Comparison of ENCODE assay signal across 20 cellular contexts in genomic region chr2:130243359-130243758, GRCh38. TPM values are rescaled to one million over a fixed set of nuclear protein-coding genes. Genes with fewer than 3 reads are reported as not detected.
DNase-seq lines count a peak whose midpoint lies in the region; ATAC-seq, FAIRE-seq and TF ChIP-seq lines count a peak whose summit lies in the region.
"Had no signal": no experiment of that assay in that cellular context is flagged by ENCODE, and none has a peak within 500 bp of the region (broad histone marks: within the 10 kb centered on the region; RNA-seq: fewer than 3 reads in every experiment).

No MANE protein-coding gene starts in this region.

- FAIRE-seq in HepG2 (lab: Jason Lieb, UNC) = no peak
- no peak for FAIRE-seq in K562 (lab: Jason Lieb, UNC)
- peak; percentile 8 for FAIRE-seq in kidney (lab: Jason Lieb, UNC)
- FAIRE-seq: A549, GM12892 had no signal

- no peaks in the 10 kb centered on the region for H3K9me1 ChIP-seq in K562 (ENCODE audit: control insufficient read depth, insufficient read depth, low read length)

- ATAC-seq in HepG2 (no peak), right lobe of liver (no peak), K562 (no peak), HG02981 (IDR thresholded peaks at IDR 0.05; ENCODE audit: unreplicated experiment) (no peak)
- ATAC-seq: A549, HCT116 had no signal

- peaks cover 8% of the 10 kb centered on the region; the same call in 1 of the 2 replicates for H3K4me1 ChIP-seq in HepG2 (ENCODE audit: insufficient read depth, low read length)
- no peaks in the 10 kb centered on the region for H3K4me1 ChIP-seq in right lobe of liver
- no peaks in the 10 kb centered on the region for H3K4me1 ChIP-seq in K562 (replicated peaks in 1 of 2; ENCODE audit: control insufficient read depth in 2 of 2, insufficient read depth in 2 of 2, low read length in 2 of 2)
- no peaks in the 10 kb centered on the region for H3K4me1 ChIP-seq in kidney (ENCODE audit: control insufficient read depth in 1 of 2, insufficient read depth in 1 of 2, low read depth in 1 of 2, low read length in 2 of 2)

- CTCF ChIA-PET in HepG2 (lab: Yijun Ruan, JAX; ENCODE audit: low intra/inter-chr PET ratio, low total read pairs) = no interaction called here
- CTCF ChIA-PET in K562 (lab: Yijun Ruan, JAX; ENCODE audit: low intra/inter-chr PET ratio) = no interaction called here

- no peak for TF ChIP-seq POLR2A in HepG2 (IDR thresholded peaks at IDR 0.05; ENCODE audit: insufficient read depth in 1 of 2, low read depth in 2 of 2, low read length in 2 of 2)
- no peak for TF ChIP-seq POLR2A in right lobe of liver (IDR thresholded peaks at IDR 0.05)
- no peak for TF ChIP-seq POLR2A in K562 (conservative IDR thresholded peaks at IDR 0.05)

- BruUV-seq in HepG2 (replicated peaks; lab: Mats Ljungman, UMichigan) (no TSS peak), K562 (replicated peaks; lab: Mats Ljungman, UMichigan) (no TSS peak)

- POLR2A ChIA-PET in HepG2 (lab: Yijun Ruan, JAX) = no interaction called here
- POLR2A ChIA-PET in K562 (lab: Yijun Ruan, JAX) = interaction anchor here (0.6 to 1.1 kb wide), 2 partner anchors 8 to 700 kb away, joined by 3 read pairs; no protein-coding TSS in a partner anchor

- H3K9me3 ChIP-seq in HepG2 (ENCODE audit: low read length) = no peaks in the 10 kb centered on the region
- no peaks in the 10 kb centered on the region for H3K9me3 ChIP-seq in right lobe of liver
- H3K9me3 ChIP-seq in K562 (replicated peaks; ENCODE audit: control insufficient read depth, insufficient read depth, low read depth, low read length) = no peaks in the 10 kb centered on the region
- no peaks in the 10 kb centered on the region for H3K9me3 ChIP-seq in kidney (ENCODE audit: control insufficient read depth in 1 of 2, low read length in 2 of 2)
- H3K9me3 ChIP-seq: A549 had no signal

- no peak overlapping the region for H3K9ac ChIP-seq in HepG2 (ENCODE audit: insufficient read depth, low read depth, low read length)
- H3K9ac ChIP-seq in K562 (ENCODE audit: insufficient read depth in 1 of 2, low read depth in 2 of 2, low read length in 2 of 2) = no peak overlapping the region
- no peak overlapping the region for H3K9ac ChIP-seq in kidney (ENCODE audit: low read length in 2 of 2)

- in situ Hi-C loops in HepG2 (cut with HindIII; ENCODE audit: extremely low pct_ligation_motif_present, low pct_unique_long_range_greater_than_20kb) = no loop called here
- in situ Hi-C loops in K562 (cut with MboI) = no loop called here

- WGBS in HepG2 (ENCODE audit: low lambda C conversion rate) = 44% methylated on average over 2 of the region's 2 CpGs
- WGBS in right lobe of liver (ENCODE audit: insufficient coverage, low coverage, low lambda C conversion rate, missing lambda C conversion rate) = 68% methylated on average over 2 of the region's 2 CpGs
- WGBS in K562 (ENCODE audit: insufficient coverage, low coverage, missing lambda C conversion rate) = 7% methylated on average over 2 of the region's 2 CpGs

- intact Hi-C loops in HepG2 (cut with micrococcal nuclease; ENCODE audit: unreplicated experiment) (no loop called here), right lobe of liver (cut with DNase I) (no loop called here), K562 (cut with micrococcal nuclease) (no loop called here), kidney (cut with DNase I) (no loop called here)

- H4K20me1 ChIP-seq in HepG2 (ENCODE audit: insufficient read depth, low read length) = no peaks in the 10 kb centered on the region
- H4K20me1 ChIP-seq in K562 (replicated peaks; ENCODE audit: control insufficient read depth, insufficient read depth, low read length) = no peaks in the 10 kb centered on the region

- H3K79me2 ChIP-seq in HepG2 (ENCODE audit: insufficient read depth, low read length) = no peaks in the 10 kb centered on the region
- no peaks in the 10 kb centered on the region for H3K79me2 ChIP-seq in K562 (ENCODE audit: control insufficient read depth, insufficient read depth, low read length)

- H3K4me3 ChIP-seq in HepG2 (replicated peaks in 1 of 3; ENCODE audit: insufficient read depth in 1 of 3, low read depth in 2 of 3, low read length in 3 of 3) (no peak overlapping the region), right lobe of liver (no peak overlapping the region), K562 (no peak overlapping the region), kidney (ENCODE audit: low read length in 2 of 2) (no peak overlapping the region)
- H3K4me3 ChIP-seq: A549 had no signal

- no peak for TF ChIP-seq CTCF in HepG2 (CRISPR knock-in tag; IDR thresholded peaks at IDR 0.05)
- no peak for TF ChIP-seq CTCF in right lobe of liver (IDR thresholded peaks at IDR 0.05)
- no peak for TF ChIP-seq CTCF in K562 (IDR thresholded peaks at IDR 0.05 in 2 of 3, conservative IDR thresholded peaks at IDR 0.05 in 1 of 3; ENCODE audit: insufficient read depth in 2 of 3, low read depth in 1 of 3, low read length in 3 of 3)
- TF ChIP-seq CTCF in kidney (IDR thresholded peaks at IDR 0.05; ENCODE audit: borderline replicate concordance, extremely low read depth, insufficient read depth) = no peak

- TF ChIP-seq EP300 in HepG2 (IDR thresholded peaks at IDR 0.05; ENCODE audit: low read depth in 2 of 2, low read length in 2 of 2) (no peak), HepG2 (CRISPR knock-in tag; IDR thresholded peaks at IDR 0.05; ENCODE audit: borderline replicate concordance) (no peak), K562 (IDR thresholded peaks at IDR 0.05; ENCODE audit: low read length) (no peak)

- no peak overlapping the region for H3K4me2 ChIP-seq in HepG2 (ENCODE audit: low read depth, low read length)
- H3K4me2 ChIP-seq in K562 (ENCODE audit: insufficient read depth, low read length) = no peak overlapping the region
- H3K4me2 ChIP-seq: A549 had no signal

- DNase-seq in HepG2 (ENCODE audit: low spot score) (no peak), right lobe of liver (no peak), K562 (ENCODE audit: extremely low read depth in 1 of 4, low spot score in 3 of 4) (no peak), kidney (no peak), AML-193 (lab: John Stamatoyannopoulos, UW) (no peak)
- DNase-seq: ACHN; C1 segment of cervical spinal cord; Calu3; CD4-positive, alpha-beta memory T cell; COR-L47; DMS53; DMS79 treated with DMSO at 0.1 percent for 48 hours; H9 had no signal

- H3K27ac ChIP-seq in HepG2 (ENCODE audit: extremely low read length, insufficient read depth, low read length) = no peak overlapping the region
- H3K27ac ChIP-seq in right lobe of liver = no peak overlapping the region
- H3K27ac ChIP-seq in K562 (ENCODE audit: extremely low read depth, low read depth, low read length) = no peak overlapping the region
- no peak overlapping the region for H3K27ac ChIP-seq in kidney (ENCODE audit: low read depth in 2 of 2, low read length in 2 of 2)
- H3K27ac ChIP-seq: 22Rv1 had no signal

- H3K36me3 ChIP-seq in HepG2 (replicated peaks in 1 of 2; ENCODE audit: control insufficient read depth in 1 of 2, insufficient read depth in 2 of 2, low read length in 2 of 2) = no peaks in the 10 kb centered on the region
- no peaks in the 10 kb centered on the region for H3K36me3 ChIP-seq in right lobe of liver
- H3K36me3 ChIP-seq in K562 (ENCODE audit: control insufficient read depth, insufficient read depth, low read length) = no peaks in the 10 kb centered on the region
- no peaks in the 10 kb centered on the region for H3K36me3 ChIP-seq in kidney (ENCODE audit: control insufficient read depth in 1 of 2, insufficient read depth in 2 of 2, low read length in 2 of 2)

- no peak for TF ChIP-seq RAD21 in HepG2 (CRISPR knock-in tag; IDR thresholded peaks at IDR 0.05)
- TF ChIP-seq RAD21 in K562 (CRISPR knock-in tag; conservative IDR thresholded peaks at IDR 0.05 in 1 of 2, IDR thresholded peaks at IDR 0.05 in 1 of 2) = no peak

- no peak overlapping the region for H2AFZ ChIP-seq in HepG2 (ENCODE audit: low read length)
- no peak overlapping the region for H2AFZ ChIP-seq in K562 (ENCODE audit: low read depth, low read length)

- H3K27me3 ChIP-seq in HepG2 (ENCODE audit: control insufficient read depth in 1 of 2, insufficient read depth in 2 of 2, low read length in 2 of 2) = peaks cover under 1 to 8% of the 10 kb centered on the region in 2 experiments; a peak in 2 of 5 replicates
- no peaks in the 10 kb centered on the region for H3K27me3 ChIP-seq in right lobe of liver
- peaks cover 4 to 23% of the 10 kb centered on the region in 2 experiments; a peak in 4 of 5 replicates for H3K27me3 ChIP-seq in K562 (ENCODE audit: control insufficient read depth in 2 of 2, insufficient read depth in 2 of 2, low read length in 2 of 2)

RNA-seq across cellular contexts. Expression of gene TUBA3E, which starts 45.1 kb away (rescaled TPM):
- total RNA-seq in HepG2 (2016; rRNA removed; fragmentation: Illumina TruSeq; extraction: Trizol) = not detected in 2 replicates
- not detected in 2 replicates for total RNA-seq in HepG2 (2016; cell fraction: cytosol; rRNA removed; fragmentation: Illumina TruSeq; extraction: Trizol; ENCODE audit: low read depth)
- not detected in 2 replicates for total RNA-seq in HepG2 (2016; cell fraction: insoluble cytoplasmic fraction; rRNA removed; fragmentation: Illumina TruSeq; extraction: Trizol)
- total RNA-seq in HepG2 (2016; cell fraction: membrane; rRNA removed; fragmentation: Illumina TruSeq; extraction: Trizol) = not detected in 2 replicates
- not detected in 2 replicates for total RNA-seq in HepG2 (2016; cell fraction: nucleus; rRNA removed; fragmentation: Illumina TruSeq; extraction: Trizol)
- not detected in 2 replicates for polyA plus RNA-seq in HepG2 (2011; rRNA removed)
- polyA plus RNA-seq in HepG2 (2011; cell fraction: cytosol; rRNA removed) = not detected in 2 replicates
- polyA plus RNA-seq in HepG2 (2011; cell fraction: nucleus; rRNA removed) = not detected in 2 replicates
- not detected in 2 replicates for polyA plus RNA-seq in HepG2 (2012)
- not detected in 2 replicates for polyA plus RNA-seq in HepG2 (2016; cell fraction: cytosol; fragmentation: Illumina TruSeq; extraction: Trizol; ENCODE audit: low read depth)
- not detected in 2 replicates for polyA plus RNA-seq in HepG2 (2016; cell fraction: insoluble cytoplasmic fraction; fragmentation: Illumina TruSeq; extraction: Trizol; ENCODE audit: low read depth)
- not detected in 2 replicates for polyA plus RNA-seq in HepG2 (2016; cell fraction: membrane; fragmentation: Illumina TruSeq; extraction: Trizol; ENCODE audit: low read depth)
- not detected in 2 replicates for polyA plus RNA-seq in HepG2 (2016; cell fraction: nucleus; fragmentation: Illumina TruSeq; extraction: Trizol; ENCODE audit: insufficient read depth, low read depth)
- not detected in 2 replicates for polyA minus RNA-seq in HepG2 (2011; rRNA and poly(A)+ RNA removed; ENCODE audit: low replicate concordance)
- polyA minus RNA-seq in HepG2 (2011; cell fraction: cytosol; rRNA and poly(A)+ RNA removed) = not detected in 2 replicates
- not detected in 2 replicates for polyA minus RNA-seq in HepG2 (2011; cell fraction: nucleus; rRNA and poly(A)+ RNA removed)
- total RNA-seq in right lobe of liver = not detected
- total RNA-seq in K562 (2011; cell fraction: chromatin; rRNA removed; ENCODE audit: low replicate concordance) = not detected in 2 replicates
- not detected in 2 replicates for total RNA-seq in K562 (2011; cell fraction: nucleolus; rRNA removed)
- not detected in 2 replicates for total RNA-seq in K562 (2011; cell fraction: nucleoplasm; rRNA removed)
- 0.14 and 0.41 TPM in 2 replicates for total RNA-seq in K562 (2014; rRNA removed)
- 0.10 TPM in 1 of 2 replicates, not detected in the other for total RNA-seq in K562 (2014; rRNA removed; fragmentation: Illumina TruSeq; extraction: Trizol)
- total RNA-seq in K562 (2015; rRNA removed; fragmentation: Illumina TruSeq; extraction: Trizol) = 0.15 and 0.25 TPM in 2 replicates
- not detected in 2 replicates for total RNA-seq in K562 (2021)
- 0.11 and 0.26 TPM in 2 replicates for polyA plus RNA-seq in K562 (2011; rRNA removed)
- 0.34 and 0.48 TPM in 2 replicates for polyA plus RNA-seq in K562 (2011; cell fraction: cytosol; rRNA removed)
- polyA plus RNA-seq in K562 (2011; cell fraction: nucleus; rRNA removed) = 0.34 and 0.37 TPM in 2 replicates
- polyA plus RNA-seq in K562 (2012) = 0.06 and 0.09 TPM in 2 replicates
- 0.22 and 0.30 TPM in 2 replicates for polyA plus RNA-seq in K562 (2014; fragmentation: Illumina TruSeq; extraction: Trizol)
- polyA plus RNA-seq in K562 (2014; fragmentation: Nextera tagmentation; extraction: Ambion mirVana) = under 1 TPM in 1 of 2 experiments, not detected in 1; 0.13 TPM
- 0.09 and 0.12 TPM in 2 replicates for polyA plus RNA-seq in K562 (2014; rRNA removed)
- 0.14 TPM in 1 of 2 replicates, not detected in the other for polyA minus RNA-seq in K562 (2011; rRNA and poly(A)+ RNA removed)
- not detected in 2 replicates for polyA minus RNA-seq in K562 (2011; cell fraction: cytosol; rRNA and poly(A)+ RNA removed)
- polyA minus RNA-seq in K562 (2011; cell fraction: nucleus; rRNA and poly(A)+ RNA removed) = not detected in 2 replicates
- total RNA-seq in kidney = not detected
- polyA plus RNA-seq in kidney (ENCODE audit: insufficient read depth, low read depth, low replicate concordance) = not detected
- total RNA-seq: Calu3; CD4-positive, alpha-beta memory T cell; G401 had no signal
- polyA plus RNA-seq: A549; BJ; CD4-positive, alpha-beta memory T cell had no signal

Comparison
In these comparisons a context has a peak if more than half of its experiments do, and no peak if none do; other contexts are left out.
1. Of the 241 proteins assayed by ChIP-seq in both HepG2 and K562: peak only in HepG2: none; only in K562: CEBPG; in both: CEBPB; in neither: 239.